ENCODE assay signal across 14 cellular contexts in genomic region chr5:41735213-41735612, GRCh38.
DNase-seq lines count a peak whose midpoint lies in the region; ATAC-seq, FAIRE-seq and TF ChIP-seq lines count a peak whose summit lies in the region.
"Had no signal": no experiment of that assay in that cellular context is flagged by ENCODE, and none has a peak within 500 bp of the region (broad histone marks: within the 10 kb centered on the region; RNA-seq: fewer than 3 reads in every experiment).

No MANE protein-coding gene starts in this region.

- no peak overlapping the region for H3K4me3 Mint-ChIP-seq in T-helper 2 cell treated with Interferon-gamma antibody and Interleukin-4, amounts not matched to agents 5 μg/mL and 100 μg/mL, for 36 hours
- H3K4me3 Mint-ChIP-seq: natural killer cell had no signal

- no peaks in the 10 kb centered on the region for H3K27me3 ChIP-seq in H7 (ENCODE audit: control insufficient read depth, insufficient read depth, low read length)
- H3K27me3 ChIP-seq: right atrium auricular region had no signal

- no peak overlapping the region for H3K4me3 ChIP-seq in H7 (ENCODE audit: insufficient read depth, low read depth, low read length)
- H3K4me3 ChIP-seq: right atrium auricular region had no signal

- ATAC-seq in GM18511 (IDR thresholded peaks at IDR 0.05; ENCODE audit: unreplicated experiment) (peak; percentile 75), GM21360 (IDR thresholded peaks at IDR 0.05; ENCODE audit: unreplicated experiment) (peak; percentile 56), HG02852 (IDR thresholded peaks at IDR 0.05; ENCODE audit: unreplicated experiment) (peak; percentile 68), HG03432 (IDR thresholded peaks at IDR 0.05; ENCODE audit: unreplicated experiment) (peak; percentile 69)
- ATAC-seq: natural killer cell had no signal

- DNase-seq in T-helper 2 cell treated with Interferon-gamma antibody and Interleukin-4, amounts not matched to agents 5 μg/mL and 100 μg/mL, for 36 hours (ENCODE audit: low spot score): no peak
- no peak for DNase-seq in H54 (ENCODE audit: insufficient read length, low spot score)
- DNase-seq in H7: no peak
- DNase-seq in NCI-H2107 treated with DMSO at 0.1 percent for 48 hours (lab: John Stamatoyannopoulos, UW; ENCODE audit: unreplicated experiment): no peak
- DNase-seq: activated CD4-positive, alpha-beta T cell treated with anti-CD3 and anti-CD28 coated beads for 4 hours; natural killer cell; NCI-H1092 treated with DMSO at 0.1 percent for 48 hours; NCI-H446 had no signal

- no peak overlapping the region for H3K27ac Mint-ChIP-seq in T-helper 2 cell treated with Interferon-gamma antibody and Interleukin-4, amounts not matched to agents 5 μg/mL and 100 μg/mL, for 36 hours
- H3K27ac Mint-ChIP-seq: natural killer cell had no signal

- H3K36me3 Mint-ChIP-seq in T-helper 2 cell treated with Interferon-gamma antibody and Interleukin-4, amounts not matched to agents 5 μg/mL and 100 μg/mL, for 36 hours (ENCODE audit: low read depth): peaks cover 48% of the 10 kb centered on the region

- no peaks in the 10 kb centered on the region for H3K9me3 Mint-ChIP-seq in T-helper 2 cell treated with Interferon-gamma antibody and Interleukin-4, amounts not matched to agents 5 μg/mL and 100 μg/mL, for 36 hours
- H3K9me3 Mint-ChIP-seq: natural killer cell had no signal

- FAIRE-seq in H54 (lab: Jason Lieb, UNC): no peak
- FAIRE-seq: RCC 7860 had no signal

- H3K4me1 Mint-ChIP-seq in T-helper 2 cell treated with Interferon-gamma antibody and Interleukin-4, amounts not matched to agents 5 μg/mL and 100 μg/mL, for 36 hours (ENCODE audit: low read depth): peaks cover 3% of the 10 kb centered on the region
- H3K4me1 Mint-ChIP-seq: natural killer cell had no signal

- 0 out of 2 replicates have a peak, but pooled peaks cover 1% of the 10 kb centered on the region for H3K36me3 ChIP-seq in H7 (replicated peaks; ENCODE audit: control insufficient read depth, insufficient read depth, low read length)

- TF ChIP-seq POLR2A in H54 (IDR thresholded peaks at IDR 0.05; ENCODE audit: low read depth, low read length): no peak

- H3K27me3 Mint-ChIP-seq in T-helper 2 cell treated with Interferon-gamma antibody and Interleukin-4, amounts not matched to agents 5 μg/mL and 100 μg/mL, for 36 hours (ENCODE audit: low read depth): no peaks in the 10 kb centered on the region
